In genomic region chr7:22681852-22682657, GRCh38 we compare ENCODE assay signal across 21 cellular contexts. TPM values are rescaled to one million over a fixed set of nuclear protein-coding genes. Genes with fewer than 3 reads are reported as not detected.
"Had no signal": no experiment of that assay in that cellular context is flagged by ENCODE, and none has a peak within 500 bp of the region (broad histone marks: within the 10 kb centered on the region; RNA-seq: fewer than 3 reads in every experiment).

No MANE protein-coding gene starts in this region.

- FAIRE-seq: kidney, small intestine had no signal

- H3K4me1 Mint-ChIP-seq: nephron had no signal

- H3K4me1 ChIP-seq: left ventricle myocardium inferior had no signal

- DNase-seq: activated CD4-positive, alpha-beta memory T cell treated with anti-CD3 and anti-CD28 coated beads for 36 hours; activated CD4-positive, CD25-positive, alpha-beta regulatory T cell treated with anti-CD3 and anti-CD28 coated beads, Interleukin-2, amount 50 U/mL, for 72 hours; activated CD8-positive, alpha-beta memory T cell treated with anti-CD3 and anti-CD28 coated beads, Interleukin-2, amount 50 U/mL, for 48 hours; activated gamma-delta T cell; activated naive CD8-positive, alpha-beta T cell treated with anti-CD3 and anti-CD28 coated beads for 36 hours; activated T-cell treated with anti-CD3 and anti-CD28 coated beads, Interleukin-2, amount 50 U/mL, for 72 hours; anterior cingulate cortex; effector memory CD4-positive, alpha-beta T cell; hypothalamus; kidney; left ventricle myocardium inferior; mucosa of descending colon; occipital lobe; right cardiac atrium; small intestine; stimulated activated CD4-positive, alpha-beta T cell treated with anti-CD3 and anti-CD28 coated beads, Interleukin-4, amount 100 ng/mL, for 24 hours; stimulated activated naive CD8-positive, alpha-beta T cell treated with anti-CD3 and anti-CD28 coated beads, Interleukin-15, Interleukin-2, amounts not matched to agents 100 U/mL and 50 U/mL, for 24 hours; T-helper 17 cell; trophoblast cell had no signal

- H3K27me3 Mint-ChIP-seq: progenitor cell of endocrine pancreas had no signal

- H3K9me3 ChIP-seq: left ventricle myocardium inferior, mucosa of descending colon had no signal

- H3K4me3 Mint-ChIP-seq: activated CD4-positive, alpha-beta memory T cell treated with anti-CD3 and anti-CD28 coated beads for 36 hours; activated naive CD8-positive, alpha-beta T cell treated with anti-CD3 and anti-CD28 coated beads for 36 hours; activated T-cell treated with anti-CD3 and anti-CD28 coated beads, Interleukin-2, amount 50 U/mL, for 72 hours; nephron had no signal

- H3K36me3 ChIP-seq: left ventricle myocardium inferior had no signal

- ATAC-seq: activated T-cell treated with anti-CD3 and anti-CD28 coated beads, Interleukin-2, amount 50 U/mL, for 72 hours; mucosa of descending colon; right cardiac atrium; stimulated activated naive CD8-positive, alpha-beta T cell treated with anti-CD3 and anti-CD28 coated beads, Interleukin-15, Interleukin-2, amounts not matched to agents 100 U/mL and 50 U/mL, for 24 hours; T-helper 17 cell had no signal

- H3K9me3 Mint-ChIP-seq: activated CD4-positive, alpha-beta memory T cell treated with anti-CD3 and anti-CD28 coated beads for 36 hours; nephron had no signal

- H3K4me3 ChIP-seq: left ventricle myocardium inferior, mucosa of descending colon had no signal

- H3K27ac ChIP-seq: left ventricle myocardium inferior had no signal

- H3K27ac Mint-ChIP-seq: activated CD4-positive, alpha-beta memory T cell treated with anti-CD3 and anti-CD28 coated beads for 36 hours; activated naive CD8-positive, alpha-beta T cell treated with anti-CD3 and anti-CD28 coated beads for 36 hours; activated T-cell treated with anti-CD3 and anti-CD28 coated beads, Interleukin-2, amount 50 U/mL, for 72 hours; nephron; progenitor cell of endocrine pancreas had no signal

RNA-seq across cellular contexts. Expression of gene IL6, which starts 44.9 kb away (rescaled TPM):
- total RNA-seq: occipital lobe, progenitor cell of endocrine pancreas had no signal
